ENCODE assay signal across 9 cellular contexts in the genomic region with DNA sequence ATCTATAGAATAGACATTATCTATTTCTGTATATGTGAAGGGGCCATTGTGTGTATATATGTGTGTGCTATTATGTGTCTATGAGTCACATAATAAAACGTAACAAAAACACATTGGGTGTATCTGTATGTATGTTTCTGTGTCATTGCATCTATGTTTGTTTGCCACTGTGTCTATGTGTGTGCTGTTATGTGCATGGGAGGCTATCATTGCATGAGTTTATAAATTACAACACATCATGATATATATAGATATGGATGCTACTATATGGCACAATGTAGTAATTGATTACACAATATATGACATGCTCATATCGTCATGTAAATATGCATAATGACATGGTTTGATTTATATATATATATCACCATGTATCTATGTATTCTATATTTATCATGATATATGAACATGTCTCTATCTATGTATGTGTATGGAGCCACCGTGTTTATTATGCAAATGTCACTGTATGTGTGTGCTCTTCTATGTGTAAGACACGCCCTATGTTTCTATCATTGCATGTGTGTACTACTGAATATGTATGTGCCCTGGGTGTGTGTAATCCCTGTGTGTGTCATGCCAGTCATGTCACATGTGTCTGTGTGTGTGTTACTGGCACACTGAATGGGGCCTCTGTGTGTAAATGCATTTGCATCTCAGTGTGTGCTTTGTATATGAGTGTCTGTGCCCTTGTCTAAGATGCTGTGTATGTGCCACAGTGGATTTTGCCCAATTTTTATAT. TPM values are rescaled to one million over a fixed set of nuclear protein-coding genes. Genes with fewer than 3 reads are reported as not detected.
DNase-seq lines count a peak whose midpoint lies in the region; ATAC-seq and TF ChIP-seq lines count a peak whose summit lies in the region.
"Had no signal": no experiment of that assay in that cellular context is flagged by ENCODE, and none has a peak within 500 bp of the region (broad histone marks: within the 10 kb centered on the region; RNA-seq: fewer than 3 reads in every experiment).

No MANE protein-coding gene starts in this region.

- peak; percentile 32 to 39 for ATAC-seq in activated CD4-positive, CD25-positive, alpha-beta regulatory T cell treated with anti-CD3 and anti-CD28 coated beads, Interleukin-2, amount 50 U/mL, for 24 hours
- ATAC-seq in HG03571 (IDR thresholded peaks at IDR 0.05; ENCODE audit: unreplicated experiment) (peak; percentile 8), omental fat pad (ENCODE audit: low FRiP score) (no peak)

- H3K27me3 ChIP-seq in MG63 = no peaks in the 10 kb centered on the region

- DNase-seq in activated CD4-positive, CD25-positive, alpha-beta regulatory T cell (lab: John Stamatoyannopoulos, UW) = no peak
- DNase-seq in activated T-cell treated with anti-CD3 and anti-CD28 coated beads for 4 hours (peak; percentile 42), MG63 (no peak), H4 (ENCODE audit: low spot score) (no peak), omental fat pad (ENCODE audit: low spot score) (no peak)

- H3K36me3 ChIP-seq in MG63 = no peaks in the 10 kb centered on the region

- TF ChIP-seq CTCF in omental fat pad (IDR thresholded peaks at IDR 0.05) = no peak

- H3K4me3 ChIP-seq in skin epidermis (peak overlapping the region; percentile 43 to 65 (median 54)), MG63 (no peak overlapping the region)

- H3K27ac ChIP-seq in skin epidermis = peak overlapping the region in 13 of 21 experiments; percentile 14 to 99 (median 93)

- H3K9me3 ChIP-seq in MG63 = no peaks in the 10 kb centered on the region

RNA-seq across cellular contexts. Expression of a gene that starts 1.4 kb away (rescaled TPM):
- total RNA-seq in MG63 (2014; rRNA removed; shearing (Covaris generic); ENCODE audit: low replicate concordance) = 7.0 and 31.1 TPM in 2 replicates
- not detected in 2 replicates for total RNA-seq in H4 (2014; rRNA removed; shearing (Covaris generic))
- total RNA-seq in omental fat pad = 10 to 100 TPM in 1 of 4 donors, 1 to 10 TPM in 3; 1.9 to 13.6 (median 5.4) TPM

RNA-seq across cellular contexts. Expression of a gene that starts 22.0 kb away (rescaled TPM):
- total RNA-seq in MG63 (2014; rRNA removed; shearing (Covaris generic); ENCODE audit: low replicate concordance) = 97.2 and 170 TPM in 2 replicates
- 94.2 and 99.9 TPM in 2 replicates for total RNA-seq in H4 (2014; rRNA removed; shearing (Covaris generic))
- 10 to 100 TPM; 42.1 to 49.2 (median 47.3) TPM for total RNA-seq in omental fat pad

RNA-seq across cellular contexts. Expression of a gene that starts 49.2 kb away (rescaled TPM):
- total RNA-seq in MG63 (2014; rRNA removed; shearing (Covaris generic); ENCODE audit: low replicate concordance) = not detected in 2 replicates
- not detected in 2 replicates for total RNA-seq in H4 (2014; rRNA removed; shearing (Covaris generic))
- under 1 TPM in 2 of 4 donors, not detected in 2; 0.19 to 0.84 TPM for total RNA-seq in omental fat pad
- total RNA-seq: T-helper 2 cell treated with Interferon-gamma antibody and Interleukin-4, amounts not matched to agents 100 ng/mL and 5 ng/mL, for 36 hours had no signal
